ENCODE assay signal across 18 cellular contexts in the genomic region with DNA sequence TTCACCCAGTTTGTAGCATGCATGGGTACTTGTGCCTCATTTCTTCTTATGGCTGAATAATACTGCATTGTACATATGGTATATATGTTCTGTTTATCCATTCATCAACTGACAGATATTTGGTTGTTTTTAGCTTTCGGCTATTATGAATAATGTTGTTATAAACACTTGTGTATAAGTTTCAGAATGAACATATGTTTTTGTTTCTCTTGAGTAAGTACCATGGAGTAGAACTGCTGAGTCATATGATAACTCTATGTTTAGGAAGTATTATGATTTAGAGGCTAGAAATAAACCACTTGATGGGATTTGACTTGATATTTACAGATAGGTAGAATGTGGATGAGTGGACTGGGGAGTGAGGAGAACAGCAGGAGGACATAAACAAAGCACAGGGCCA. TPM values are rescaled to one million over a fixed set of nuclear protein-coding genes. Genes with fewer than 3 reads are reported as not detected.
DNase-seq lines count a peak whose midpoint lies in the region; ATAC-seq and TF ChIP-seq lines count a peak whose summit lies in the region.
"Had no signal": no experiment of that assay in that cellular context is flagged by ENCODE, and none has a peak within 500 bp of the region (broad histone marks: within the 10 kb centered on the region; RNA-seq: fewer than 3 reads in every experiment).

No MANE protein-coding gene starts in this region.

- H3K4me3 Mint-ChIP-seq in activated CD8-positive, alpha-beta memory T cell treated with anti-CD3 and anti-CD28 coated beads, Interleukin-2, amount 10 ng/mL, durations not matched to agents 7 days and 5 days: no peak overlapping the region
- no peak overlapping the region for H3K4me3 Mint-ChIP-seq in neural progenitor cell
- H3K4me3 Mint-ChIP-seq: activated naive CD8-positive, alpha-beta T cell treated with anti-CD3 and anti-CD28 coated beads for 36 hours; naive B cell; WTC11 had no signal

- peak; percentile 78 for ATAC-seq in activated CD8-positive, alpha-beta memory T cell treated with anti-CD3 and anti-CD28 coated beads, Interleukin-2, amount 10 ng/mL, durations not matched to agents 7 days and 5 days
- ATAC-seq: left lobe of liver, sciatic nerve, WTC11 had no signal

- peaks cover 26% of the 10 kb centered on the region for H3K4me1 ChIP-seq in neural progenitor cell
- H3K4me1 ChIP-seq in uterus: no peaks in the 10 kb centered on the region

- H3K27ac ChIP-seq in neural progenitor cell (peak overlapping the region; percentile 12), uterus (no peak overlapping the region)
- H3K27ac ChIP-seq: epithelial cell of prostate, hepatocyte had no signal

- no peak for DNase-seq in activated CD8-positive, alpha-beta memory T cell treated with anti-CD3 and anti-CD28 coated beads, Interleukin-2, amount 10 ng/mL, durations not matched to agents 7 days and 5 days
- DNase-seq in activated CD8-positive, alpha-beta memory T cell treated with anti-CD3 and anti-CD28 coated beads, Interleukin-2, amount 50 U/mL, for 4 hours: no peak
- peak; percentile 3 for DNase-seq in NCI-H2227 (lab: John Stamatoyannopoulos, UW; ENCODE audit: unreplicated experiment)
- peak; percentile 46 to 61 for DNase-seq in cardiac fibroblast (ENCODE audit: low read depth in 2 of 2)
- DNase-seq in neural progenitor cell (ENCODE audit: low spot score): no peak
- no peak for DNase-seq in uterus
- no peak for DNase-seq in NCI-H146 treated with DMSO at 0.1 percent for 48 hours (lab: John Stamatoyannopoulos, UW; ENCODE audit: unreplicated experiment)
- no peak for DNase-seq in NCI-H1417 (lab: John Stamatoyannopoulos, UW)
- DNase-seq: activated CD8-positive, alpha-beta memory T cell treated with anti-CD3 and anti-CD28 coated beads, Interleukin-2, amount 50 U/mL, for 48 hours; activated naive CD8-positive, alpha-beta T cell treated with anti-CD3 and anti-CD28 coated beads for 36 hours; naive B cell; stimulated activated CD4-positive, alpha-beta T cell treated with anti-CD3 and anti-CD28 coated beads, Interleukin-4, amount 100 ng/mL, for 24 hours; SW 1271 had no signal

- H3K27me3 ChIP-seq in neural progenitor cell: no peaks in the 10 kb centered on the region
- H3K27me3 ChIP-seq in uterus: no peaks in the 10 kb centered on the region
- H3K27me3 ChIP-seq: hepatocyte had no signal

- intact Hi-C loops in uterus (cut with DNase I; ENCODE audit: low total_unique reads): no loop called here

- TF ChIP-seq POLR2A in uterus (IDR thresholded peaks at IDR 0.05): no peak

- H3F3A ChIP-seq in neural progenitor cell (ENCODE audit: low read depth): peaks cover 17% of the 10 kb centered on the region

- H3K27me3 Mint-ChIP-seq in activated CD8-positive, alpha-beta memory T cell treated with anti-CD3 and anti-CD28 coated beads, Interleukin-2, amount 10 ng/mL, durations not matched to agents 7 days and 5 days: no peaks in the 10 kb centered on the region
- peaks cover 10% of the 10 kb centered on the region for H3K27me3 Mint-ChIP-seq in neural progenitor cell (ENCODE audit: insufficient read depth, low read depth)
- H3K27me3 Mint-ChIP-seq: activated naive CD8-positive, alpha-beta T cell treated with anti-CD3 and anti-CD28 coated beads for 36 hours; naive B cell had no signal

- H3K9me3 ChIP-seq in neural progenitor cell (ENCODE audit: low read depth) (no peaks in the 10 kb centered on the region), uterus (no peaks in the 10 kb centered on the region)

- no peaks in the 10 kb centered on the region for H3K9me3 Mint-ChIP-seq in activated CD8-positive, alpha-beta memory T cell treated with anti-CD3 and anti-CD28 coated beads, Interleukin-2, amount 10 ng/mL, durations not matched to agents 7 days and 5 days (ENCODE audit: low read depth)
- H3K9me3 Mint-ChIP-seq in neural progenitor cell: no peaks in the 10 kb centered on the region
- H3K9me3 Mint-ChIP-seq: activated naive CD8-positive, alpha-beta T cell treated with anti-CD3 and anti-CD28 coated beads for 36 hours; naive B cell; WTC11 had no signal

- H3K36me3 ChIP-seq in neural progenitor cell (no peaks in the 10 kb centered on the region), uterus (no peaks in the 10 kb centered on the region)

- TF ChIP-seq CTCF in cardiac fibroblast (IDR thresholded peaks at IDR 0.05; ENCODE audit: low read depth, low read length) (no peak), neural progenitor cell (IDR thresholded peaks at IDR 0.05) (no peak), uterus (IDR thresholded peaks at IDR 0.05) (no peak)

- H3K79me2 ChIP-seq in neural progenitor cell (ENCODE audit: low read depth): no peaks in the 10 kb centered on the region
- H3K79me2 ChIP-seq: hepatocyte had no signal

- peak overlapping the region; percentile 55 for H3K4me2 ChIP-seq in neural progenitor cell
- H3K4me2 ChIP-seq: hepatocyte had no signal

- H3K4me3 ChIP-seq in cardiac fibroblast (replicated peaks in 1 of 2; ENCODE audit: low read depth in 2 of 2, low read length in 2 of 2) (no peak overlapping the region), neural progenitor cell (no peak overlapping the region), uterus (no peak overlapping the region)
- H3K4me3 ChIP-seq: hepatocyte had no signal

- no peak overlapping the region for H2AFZ ChIP-seq in neural progenitor cell (replicated peaks)
- H2AFZ ChIP-seq: hepatocyte had no signal

- H3K27ac Mint-ChIP-seq in activated CD8-positive, alpha-beta memory T cell treated with anti-CD3 and anti-CD28 coated beads, Interleukin-2, amount 10 ng/mL, durations not matched to agents 7 days and 5 days: no peak overlapping the region
- H3K27ac Mint-ChIP-seq in neural progenitor cell: peak overlapping the region; percentile 90
- H3K27ac Mint-ChIP-seq: activated naive CD8-positive, alpha-beta T cell treated with anti-CD3 and anti-CD28 coated beads for 36 hours; naive B cell; WTC11 had no signal

- no peaks in the 10 kb centered on the region for H4K20me1 ChIP-seq in neural progenitor cell (ENCODE audit: low read depth)

- CTCF ChIA-PET in activated CD8-positive, alpha-beta memory T cell treated with anti-CD3 and anti-CD28 coated beads, Interleukin-2, amount 10 ng/mL, durations not matched to agents 7 days and 5 days (lab: Charles Lee): no interaction called here

- peaks cover 3% of the 10 kb centered on the region for H3K36me3 Mint-ChIP-seq in activated CD8-positive, alpha-beta memory T cell treated with anti-CD3 and anti-CD28 coated beads, Interleukin-2, amount 10 ng/mL, durations not matched to agents 7 days and 5 days
- H3K36me3 Mint-ChIP-seq in neural progenitor cell: peaks cover 23% of the 10 kb centered on the region
- H3K36me3 Mint-ChIP-seq: naive B cell had no signal

- H3K9ac ChIP-seq in neural progenitor cell: no peak overlapping the region

- H3K4me1 Mint-ChIP-seq in activated CD8-positive, alpha-beta memory T cell treated with anti-CD3 and anti-CD28 coated beads, Interleukin-2, amount 10 ng/mL, durations not matched to agents 7 days and 5 days: peaks cover 7% of the 10 kb centered on the region
- H3K4me1 Mint-ChIP-seq in neural progenitor cell: peaks cover 33% of the 10 kb centered on the region
- H3K4me1 Mint-ChIP-seq: activated naive CD8-positive, alpha-beta T cell treated with anti-CD3 and anti-CD28 coated beads for 36 hours; WTC11 had no signal

RNA-seq across cellular contexts. Expression of a gene that starts 48.6 kb away (rescaled TPM):
- under 1 TPM; 0.07 to 0.12 TPM for total RNA-seq in activated CD8-positive, alpha-beta memory T cell treated with anti-CD3 and anti-CD28 coated beads, Interleukin-2, amount 10 ng/mL, durations not matched to agents 7 days and 5 days
- 1.6 and 2.9 TPM in 2 replicates for total RNA-seq in neural progenitor cell (ENCODE audit: low replicate concordance)
- 10 to 100 TPM in 2 of 4 donors, 1 to 10 TPM in 1, under 1 TPM in 1; 0.59 to 45.3 (median 9.1) TPM for total RNA-seq in uterus
- total RNA-seq: activated naive CD8-positive, alpha-beta T cell treated with anti-CD3 and anti-CD28 coated beads for 36 hours had no signal

Comparison
In these comparisons a context has a peak if more than half of its experiments do, and no peak if none do; other contexts are left out.
1. DNase-seq: peak in NCI-H2227 (single experiment) and cardiac fibroblast (2 of 2); none in activated CD8-positive, alpha-beta memory T cell treated with anti-CD3 and anti-CD28 coated beads, Interleukin-2, amount 10 ng/mL, durations not matched to agents 7 days and 5 days (single experiment), activated CD8-positive, alpha-beta memory T cell treated with anti-CD3 and anti-CD28 coated beads, Interleukin-2, amount 50 U/mL, for 4 hours (single experiment), neural progenitor cell (single experiment), uterus (0 of 2), NCI-H146 treated with DMSO at 0.1 percent for 48 hours (single experiment) and NCI-H1417 (0 of 3).